Comparison of ENCODE assay signal across 16 cellular contexts in the genomic region with DNA sequence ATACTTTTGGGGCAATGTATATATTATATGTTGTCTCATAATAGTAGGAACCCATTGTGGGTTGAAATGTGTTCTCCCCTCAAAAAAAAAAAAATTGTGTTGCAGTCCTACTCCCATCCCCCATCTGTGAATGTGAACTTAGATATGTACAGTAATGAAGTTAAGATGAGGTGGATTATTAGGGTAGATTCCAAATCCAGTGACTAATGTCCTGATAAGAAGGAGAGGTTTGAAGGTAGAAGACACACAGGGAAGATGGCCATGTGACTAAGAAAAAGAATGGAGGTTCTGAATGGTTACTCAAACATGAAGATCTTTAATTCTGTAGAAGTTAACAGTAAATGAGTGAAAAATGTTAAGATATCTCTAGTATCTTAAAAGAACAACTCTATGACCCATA. TPM values are rescaled to one million over a fixed set of nuclear protein-coding genes. Genes with fewer than 3 reads are reported as not detected.
DNase-seq lines count a peak whose midpoint lies in the region; ATAC-seq and TF ChIP-seq lines count a peak whose summit lies in the region.
"Had no signal": no experiment of that assay in that cellular context is flagged by ENCODE, and none has a peak within 500 bp of the region (broad histone marks: within the 10 kb centered on the region; RNA-seq: fewer than 3 reads in every experiment).

No MANE protein-coding gene starts in this region.

- no peaks in the 10 kb centered on the region for H3K27me3 ChIP-seq in MM.1S (replicated peaks; ENCODE audit: insufficient read depth, low read length)
- H3K27me3 ChIP-seq in neutrophil = peaks cover 18% of the 10 kb centered on the region
- H3K27me3 ChIP-seq: hepatocyte had no signal

- H3K27ac Mint-ChIP-seq in activated CD4-positive, alpha-beta memory T cell treated with anti-CD3 and anti-CD28 coated beads for 36 hours = peak overlapping the region; percentile 43
- no peak overlapping the region for H3K27ac Mint-ChIP-seq in activated CD4-positive, alpha-beta memory T cell treated with anti-CD3 and anti-CD28 coated beads, Interleukin-2, amount 10 ng/mL, durations not matched to agents 7 days and 5 days
- H3K27ac Mint-ChIP-seq in central memory CD8-positive, alpha-beta T cell (ENCODE audit: low read depth) = peak overlapping the region; percentile 85

- POLR2A ChIA-PET in activated CD4-positive, alpha-beta memory T cell treated with anti-CD3 and anti-CD28 coated beads for 36 hours (lab: Charles Lee) = interaction anchor here (1.0 kb wide), 1 partner anchor 29 kb away, joined by 4 read pairs; no protein-coding TSS in a partner anchor
- POLR2A ChIA-PET in activated CD4-positive, alpha-beta memory T cell treated with anti-CD3 and anti-CD28 coated beads, Interleukin-2, amount 10 ng/mL, durations not matched to agents 7 days and 5 days (lab: Charles Lee) = interaction anchor here (1.1 to 1.4 kb wide), 2 partner anchors 25 to 662 kb away, joined by 3 read pairs; no protein-coding TSS in a partner anchor

- H3K36me3 Mint-ChIP-seq in activated CD4-positive, alpha-beta memory T cell treated with anti-CD3 and anti-CD28 coated beads for 36 hours = peaks cover 4% of the 10 kb centered on the region
- peaks cover 18% of the 10 kb centered on the region for H3K36me3 Mint-ChIP-seq in activated CD4-positive, alpha-beta memory T cell treated with anti-CD3 and anti-CD28 coated beads, Interleukin-2, amount 10 ng/mL, durations not matched to agents 7 days and 5 days (ENCODE audit: low read depth)
- H3K36me3 Mint-ChIP-seq in central memory CD8-positive, alpha-beta T cell (ENCODE audit: insufficient read depth) = peaks cover 24% of the 10 kb centered on the region

- H3K9me3 Mint-ChIP-seq in activated CD4-positive, alpha-beta memory T cell treated with anti-CD3 and anti-CD28 coated beads for 36 hours = no peaks in the 10 kb centered on the region
- no peaks in the 10 kb centered on the region for H3K9me3 Mint-ChIP-seq in activated CD4-positive, alpha-beta memory T cell treated with anti-CD3 and anti-CD28 coated beads, Interleukin-2, amount 10 ng/mL, durations not matched to agents 7 days and 5 days
- no peaks in the 10 kb centered on the region for H3K9me3 Mint-ChIP-seq in central memory CD8-positive, alpha-beta T cell

- CTCF ChIA-PET in activated CD4-positive, alpha-beta memory T cell treated with anti-CD3 and anti-CD28 coated beads for 36 hours (lab: Charles Lee) = interaction anchor here (1.0 kb wide), 1 partner anchor 425 kb away, joined by 4 read pairs; no protein-coding TSS in a partner anchor
- CTCF ChIA-PET in activated CD4-positive, alpha-beta memory T cell treated with anti-CD3 and anti-CD28 coated beads, Interleukin-2, amount 10 ng/mL, durations not matched to agents 7 days and 5 days (lab: Charles Lee) = interaction anchor here (2.0 kb wide), 1 partner anchor 53 kb away, joined by 6 read pairs; no protein-coding TSS in a partner anchor

- intact Hi-C loops in activated CD4-positive, alpha-beta memory T cell treated with anti-CD3 and anti-CD28 coated beads for 36 hours (cut with micrococcal nuclease) = loop anchor here (1.0 kb wide), 1 partner anchor 53 kb away; no protein-coding TSS in a partner anchor

- H3K4me3 ChIP-seq in MM.1S (ENCODE audit: low read length) (peak overlapping the region; percentile 38; the same call in 1 of the 2 replicates), neutrophil (ENCODE audit: low read depth in 1 of 2, low read length in 1 of 2) (no peak overlapping the region)
- H3K4me3 ChIP-seq: hepatocyte, psoas muscle, thoracic aorta had no signal

- no peaks in the 10 kb centered on the region for H3K36me3 ChIP-seq in MM.1S (replicated peaks; ENCODE audit: insufficient read depth, low read length)
- H3K36me3 ChIP-seq in neutrophil = no peaks in the 10 kb centered on the region
- H3K36me3 ChIP-seq: thoracic aorta had no signal

- peak overlapping the region; percentile 72 for H3K4me2 ChIP-seq in MM.1S (ENCODE audit: low read depth, low read length)
- H3K4me2 ChIP-seq: hepatocyte had no signal

- H2AFZ ChIP-seq in MM.1S (ENCODE audit: low read length) = no peak overlapping the region
- H2AFZ ChIP-seq: hepatocyte had no signal

- H3K79me2 ChIP-seq in MM.1S (ENCODE audit: low read length) = peaks cover 37% of the 10 kb centered on the region

- H3K27ac ChIP-seq in MM.1S (ENCODE audit: low read length) (peak overlapping the region; percentile 94), neutrophil (peak overlapping the region; percentile 80)
- H3K27ac ChIP-seq: hepatocyte, thoracic aorta had no signal

- no peaks in the 10 kb centered on the region for H3K27me3 Mint-ChIP-seq in activated CD4-positive, alpha-beta memory T cell treated with anti-CD3 and anti-CD28 coated beads for 36 hours
- H3K27me3 Mint-ChIP-seq in activated CD4-positive, alpha-beta memory T cell treated with anti-CD3 and anti-CD28 coated beads, Interleukin-2, amount 10 ng/mL, durations not matched to agents 7 days and 5 days = peaks cover 3% of the 10 kb centered on the region
- no peaks in the 10 kb centered on the region for H3K27me3 Mint-ChIP-seq in central memory CD8-positive, alpha-beta T cell

- no peak for ATAC-seq in central memory CD8-positive, alpha-beta T cell (replicated peaks; ENCODE audit: extremely low read depth, poor library complexity, severe bottlenecking)
- ATAC-seq in GM18909 (IDR thresholded peaks at IDR 0.05; ENCODE audit: poor library complexity, unreplicated experiment) = no peak
- ATAC-seq: psoas muscle had no signal

- TF ChIP-seq CTCF in MM.1S (IDR thresholded peaks at IDR 0.05; ENCODE audit: low read length) (no peak), neutrophil (IDR thresholded peaks at IDR 0.05) (no peak)

- H4K20me1 ChIP-seq in MM.1S (ENCODE audit: insufficient read depth, low read length) = no peaks in the 10 kb centered on the region

- peaks cover 55% of the 10 kb centered on the region for H3F3A ChIP-seq in MM.1S (ENCODE audit: insufficient read depth, low read length)

- H3K4me1 Mint-ChIP-seq in activated CD4-positive, alpha-beta memory T cell treated with anti-CD3 and anti-CD28 coated beads for 36 hours (ENCODE audit: low read depth) = peaks cover 35% of the 10 kb centered on the region
- peaks cover 32% of the 10 kb centered on the region for H3K4me1 Mint-ChIP-seq in activated CD4-positive, alpha-beta memory T cell treated with anti-CD3 and anti-CD28 coated beads, Interleukin-2, amount 10 ng/mL, durations not matched to agents 7 days and 5 days
- peaks cover 42% of the 10 kb centered on the region for H3K4me1 Mint-ChIP-seq in central memory CD8-positive, alpha-beta T cell

- no peak overlapping the region for H3K4me3 Mint-ChIP-seq in activated CD4-positive, alpha-beta memory T cell treated with anti-CD3 and anti-CD28 coated beads for 36 hours
- no peak overlapping the region for H3K4me3 Mint-ChIP-seq in activated CD4-positive, alpha-beta memory T cell treated with anti-CD3 and anti-CD28 coated beads, Interleukin-2, amount 10 ng/mL, durations not matched to agents 7 days and 5 days
- H3K4me3 Mint-ChIP-seq in central memory CD8-positive, alpha-beta T cell = peak overlapping the region; percentile 14

- H3K9me3 ChIP-seq in MM.1S (replicated peaks; ENCODE audit: insufficient read depth, low read length) (no peaks in the 10 kb centered on the region), neutrophil (no peaks in the 10 kb centered on the region)
- H3K9me3 ChIP-seq: psoas muscle, thoracic aorta had no signal

- no peaks in the 10 kb centered on the region for H3K9me2 ChIP-seq in MM.1S (replicated peaks; ENCODE audit: insufficient read depth, low read length)

- peaks cover 46% of the 10 kb centered on the region for H3K4me1 ChIP-seq in MM.1S (ENCODE audit: low read length)
- peaks cover 27 to 35% of the 10 kb centered on the region in 2 experiments for H3K4me1 ChIP-seq in neutrophil (ENCODE audit: control insufficient read depth in 1 of 2, insufficient read depth in 1 of 2, low read depth in 1 of 2, low read length in 1 of 2)

- peak overlapping the region; percentile 43 for H3K9ac ChIP-seq in MM.1S (ENCODE audit: low read length)

- no peak for DNase-seq in activated CD4-positive, alpha-beta memory T cell treated with anti-CD3 and anti-CD28 coated beads for 36 hours
- DNase-seq in activated CD4-positive, alpha-beta memory T cell treated with anti-CD3 and anti-CD28 coated beads, Interleukin-2, amount 10 ng/mL, durations not matched to agents 7 days and 5 days = no peak
- no peak for DNase-seq in MM.1S
- DNase-seq in central memory CD8-positive, alpha-beta T cell (ENCODE audit: low spot score in 2 of 2) = no peak
- no peak for DNase-seq in stimulated activated CD4-positive, alpha-beta T cell treated with anti-CD3 and anti-CD28 coated beads, Interleukin-4, amount 100 ng/mL, for 1 hour
- no peak for DNase-seq in NCI-H2107 (lab: John Stamatoyannopoulos, UW)
- DNase-seq: amniotic stem cell; C1 segment of cervical spinal cord; cerebellar nuclear complex; NCI-H1436 treated with DMSO at 0.1 percent for 48 hours; psoas muscle; stimulated activated CD8-positive, alpha-beta memory T cell treated with anti-CD3 and anti-CD28 coated beads, Interleukin-4, amount 100 ng/mL, for 48 hours had no signal

RNA-seq across cellular contexts. Expression of gene ATOSA, which starts 3.0 kb away (rescaled TPM):
- 10 to 100 TPM; 18.2 to 19.3 TPM for total RNA-seq in activated CD4-positive, alpha-beta memory T cell treated with anti-CD3 and anti-CD28 coated beads for 36 hours
- 10 to 100 TPM; 44.9 to 46.6 TPM for total RNA-seq in activated CD4-positive, alpha-beta memory T cell treated with anti-CD3 and anti-CD28 coated beads, Interleukin-2, amount 10 ng/mL, durations not matched to agents 7 days and 5 days
